In the genomic region with DNA sequence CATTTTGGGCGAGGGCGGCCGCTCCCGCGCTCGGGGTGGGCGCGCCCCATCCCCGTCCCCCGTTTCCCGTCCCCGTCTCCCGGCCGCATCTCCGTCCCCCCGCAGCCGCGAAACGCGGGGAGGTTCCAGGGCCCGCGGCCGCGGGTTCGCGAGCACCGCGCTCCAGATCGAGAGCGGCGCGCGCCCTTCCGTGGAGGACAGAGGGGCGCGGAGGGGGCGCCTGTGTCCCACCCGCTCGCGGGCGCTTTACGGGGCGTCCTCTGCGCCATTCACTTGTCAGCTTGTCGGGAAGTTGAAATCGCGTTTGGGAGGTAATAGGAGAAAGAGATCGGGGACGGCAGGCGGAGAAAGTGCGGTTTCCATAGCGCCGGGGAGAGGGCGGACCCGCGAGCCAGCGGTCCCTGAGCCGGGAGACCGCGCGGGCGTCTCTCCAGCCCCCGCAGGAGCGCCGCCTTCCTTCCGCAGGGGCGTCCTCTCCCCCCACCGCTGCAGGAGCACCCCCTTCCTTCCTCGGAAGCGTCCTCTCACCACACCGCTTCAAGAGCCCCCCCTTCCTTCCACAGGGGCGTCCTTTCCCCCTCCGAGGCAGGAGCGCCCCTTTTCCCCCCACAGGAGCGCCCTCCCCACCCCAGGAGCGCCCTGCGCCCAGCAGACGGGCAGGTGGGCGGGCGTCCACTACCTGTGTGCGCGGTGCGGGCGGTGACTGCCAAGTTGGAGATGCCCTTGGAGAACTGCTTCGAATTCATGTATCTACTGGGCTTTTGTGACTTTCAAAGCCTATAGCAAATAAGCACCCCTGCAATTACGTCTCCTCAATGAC, we compare ENCODE assay signal across 8 cellular contexts. TPM values are rescaled to one million over a fixed set of nuclear protein-coding genes. Genes with fewer than 3 reads are reported as not detected.
A peak's percentile ranks its signal among the peaks of the same experiment; 100 is the strongest.
DNase-seq lines count a peak whose midpoint lies in the region; ATAC-seq and TF ChIP-seq lines count a peak whose summit lies in the region.

No MANE protein-coding gene starts in this region.

- ATAC-seq in HG03064 (IDR thresholded peaks at IDR 0.05; ENCODE audit: low read depth, unreplicated experiment) (peak; percentile 4), gastroesophageal sphincter (peak; percentile 0), HG03565 (IDR thresholded peaks at IDR 0.05; ENCODE audit: unreplicated experiment) (no peak)

- WGBS in gastroesophageal sphincter (ENCODE audit: low coverage in 1 of 2), 2 donors: 0 to 10% methylated on average over 2 of the region's 86 CpGs

- TF ChIP-seq CTCF in gastroesophageal sphincter (IDR thresholded peaks at IDR 0.05): peak in 1 of 4 experiments; percentile 31

- peaks cover 0 to 61% (median 4%) of the 10 kb centered on the region in 3 donors for H3K4me1 ChIP-seq in gastroesophageal sphincter

- peak overlapping the region; percentile 78 to 99 (median 96) for H3K27ac ChIP-seq in gastroesophageal sphincter

- no peak for TF ChIP-seq EP300 in gastroesophageal sphincter (IDR thresholded peaks at IDR 0.05)

- DNase-seq in SIG-M5 treated with dmso at 0.1 percent for 504 hours (lab: John Stamatoyannopoulos, UW; ENCODE audit: unreplicated experiment) (peak; percentile 64), SIG-M5 (lab: John Stamatoyannopoulos, UW) (no peak), NCI-H748 (lab: John Stamatoyannopoulos, UW; ENCODE audit: unreplicated experiment) (peak; percentile 82), activated gamma-delta T cell treated with Interleukin-2 at 50 U/mL for 16 hours (peak; percentile 29), occipital lobe (lab: John Stamatoyannopoulos, UW) (peak; percentile 29)

- no peaks in the 10 kb centered on the region for H3K27me3 ChIP-seq in gastroesophageal sphincter

- peak in 1 of 2 donors; percentile 30 for TF ChIP-seq POLR2A in gastroesophageal sphincter (IDR thresholded peaks at IDR 0.05)

- peaks cover 0 to 22% of the 10 kb centered on the region in 2 donors for H3K36me3 ChIP-seq in gastroesophageal sphincter

- H3K9me3 ChIP-seq in gastroesophageal sphincter: no peaks in the 10 kb centered on the region

- peak overlapping the region; percentile 68 to 82 for H3K4me3 ChIP-seq in gastroesophageal sphincter

RNA-seq across cellular contexts. Expression of gene IRS2, which starts 1.0 kb away (rescaled TPM):
- total RNA-seq in gastroesophageal sphincter (10 to 100 TPM; 29.8 to 69.3 (median 49.4) TPM), occipital lobe (12.8 TPM)
